1 cellular context compared by ENCODE assay signal in the genomic region with DNA sequence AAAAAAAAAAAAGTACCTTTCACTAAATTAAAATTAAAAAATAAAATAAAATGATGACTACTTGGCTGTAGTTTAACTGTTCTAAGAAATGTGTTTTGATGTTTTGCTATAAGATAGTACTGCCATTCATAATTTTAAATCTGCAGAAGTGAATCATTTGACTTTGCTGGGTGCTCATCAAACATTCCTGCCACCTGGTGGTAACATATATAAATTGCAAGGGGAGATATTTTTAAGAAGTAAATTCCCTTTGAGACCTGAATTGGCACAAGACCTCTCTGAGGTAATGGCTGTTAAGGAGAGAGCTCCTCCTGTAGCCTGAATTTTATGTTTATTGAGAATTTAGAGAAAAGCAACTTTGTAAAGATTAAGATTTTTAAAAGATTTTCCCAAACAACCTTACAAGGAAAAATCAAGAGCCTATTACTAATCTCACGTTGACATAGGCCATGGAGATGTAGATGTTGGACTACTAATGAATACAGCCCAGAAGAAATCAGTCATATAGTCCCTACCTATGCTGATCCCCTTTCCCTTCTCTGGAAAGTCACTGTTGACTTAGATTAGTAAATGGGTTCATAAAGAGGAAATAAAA.
TF ChIP-seq lines count a peak whose summit lies in the region.

No MANE protein-coding gene starts in this region.

TF ChIP-seq in SK-N-SH treated with all-trans-retinoic acid at 6 μM for 48 hours, 23 proteins besides CTCF, POLR2A, EP300 and RAD21 (continued from another document):
- TF ChIP-seq, protein P1, sequence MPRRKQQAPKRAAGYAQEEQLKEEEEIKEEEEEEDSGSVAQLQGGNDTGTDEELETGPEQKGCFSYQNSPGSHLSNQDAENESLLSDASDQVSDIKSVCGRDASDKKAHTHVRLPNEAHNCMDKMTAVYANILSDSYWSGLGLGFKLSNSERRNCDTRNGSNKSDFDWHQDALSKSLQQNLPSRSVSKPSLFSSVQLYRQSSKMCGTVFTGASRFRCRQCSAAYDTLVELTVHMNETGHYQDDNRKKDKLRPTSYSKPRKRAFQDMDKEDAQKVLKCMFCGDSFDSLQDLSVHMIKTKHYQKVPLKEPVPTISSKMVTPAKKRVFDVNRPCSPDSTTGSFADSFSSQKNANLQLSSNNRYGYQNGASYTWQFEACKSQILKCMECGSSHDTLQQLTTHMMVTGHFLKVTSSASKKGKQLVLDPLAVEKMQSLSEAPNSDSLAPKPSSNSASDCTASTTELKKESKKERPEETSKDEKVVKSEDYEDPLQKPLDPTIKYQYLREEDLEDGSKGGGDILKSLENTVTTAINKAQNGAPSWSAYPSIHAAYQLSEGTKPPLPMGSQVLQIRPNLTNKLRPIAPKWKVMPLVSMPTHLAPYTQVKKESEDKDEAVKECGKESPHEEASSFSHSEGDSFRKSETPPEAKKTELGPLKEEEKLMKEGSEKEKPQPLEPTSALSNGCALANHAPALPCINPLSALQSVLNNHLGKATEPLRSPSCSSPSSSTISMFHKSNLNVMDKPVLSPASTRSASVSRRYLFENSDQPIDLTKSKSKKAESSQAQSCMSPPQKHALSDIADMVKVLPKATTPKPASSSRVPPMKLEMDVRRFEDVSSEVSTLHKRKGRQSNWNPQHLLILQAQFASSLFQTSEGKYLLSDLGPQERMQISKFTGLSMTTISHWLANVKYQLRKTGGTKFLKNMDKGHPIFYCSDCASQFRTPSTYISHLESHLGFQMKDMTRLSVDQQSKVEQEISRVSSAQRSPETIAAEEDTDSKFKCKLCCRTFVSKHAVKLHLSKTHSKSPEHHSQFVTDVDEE (CRISPR knock-in tag; IDR thresholded peaks at IDR 0.05): no peak
- TF ChIP-seq PPARA (CRISPR knock-in tag; IDR thresholded peaks at IDR 0.05; ENCODE audit: borderline replicate concordance): no peak
- no peak for TF ChIP-seq ZNF8 (CRISPR knock-in tag; IDR thresholded peaks at IDR 0.05)
- TF ChIP-seq, protein P2, sequence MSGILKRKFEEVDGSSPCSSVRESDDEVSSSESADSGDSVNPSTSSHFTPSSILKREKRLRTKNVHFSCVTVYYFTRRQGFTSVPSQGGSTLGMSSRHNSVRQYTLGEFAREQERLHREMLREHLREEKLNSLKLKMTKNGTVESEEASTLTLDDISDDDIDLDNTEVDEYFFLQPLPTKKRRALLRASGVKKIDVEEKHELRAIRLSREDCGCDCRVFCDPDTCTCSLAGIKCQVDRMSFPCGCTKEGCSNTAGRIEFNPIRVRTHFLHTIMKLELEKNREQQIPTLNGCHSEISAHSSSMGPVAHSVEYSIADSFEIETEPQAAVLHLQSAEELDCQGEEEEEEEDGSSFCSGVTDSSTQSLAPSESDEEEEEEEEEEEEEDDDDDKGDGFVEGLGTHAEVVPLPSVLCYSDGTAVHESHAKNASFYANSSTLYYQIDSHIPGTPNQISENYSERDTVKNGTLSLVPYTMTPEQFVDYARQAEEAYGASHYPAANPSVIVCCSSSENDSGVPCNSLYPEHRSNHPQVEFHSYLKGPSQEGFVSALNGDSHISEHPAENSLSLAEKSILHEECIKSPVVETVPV (CRISPR knock-in tag; IDR thresholded peaks at IDR 0.05): no peak
- TF ChIP-seq ZFP30 (CRISPR knock-in tag; IDR thresholded peaks at IDR 0.05): no peak
- TF ChIP-seq ZNF70 (CRISPR knock-in tag; IDR thresholded peaks at IDR 0.05): no peak
- TF ChIP-seq, protein P3, sequence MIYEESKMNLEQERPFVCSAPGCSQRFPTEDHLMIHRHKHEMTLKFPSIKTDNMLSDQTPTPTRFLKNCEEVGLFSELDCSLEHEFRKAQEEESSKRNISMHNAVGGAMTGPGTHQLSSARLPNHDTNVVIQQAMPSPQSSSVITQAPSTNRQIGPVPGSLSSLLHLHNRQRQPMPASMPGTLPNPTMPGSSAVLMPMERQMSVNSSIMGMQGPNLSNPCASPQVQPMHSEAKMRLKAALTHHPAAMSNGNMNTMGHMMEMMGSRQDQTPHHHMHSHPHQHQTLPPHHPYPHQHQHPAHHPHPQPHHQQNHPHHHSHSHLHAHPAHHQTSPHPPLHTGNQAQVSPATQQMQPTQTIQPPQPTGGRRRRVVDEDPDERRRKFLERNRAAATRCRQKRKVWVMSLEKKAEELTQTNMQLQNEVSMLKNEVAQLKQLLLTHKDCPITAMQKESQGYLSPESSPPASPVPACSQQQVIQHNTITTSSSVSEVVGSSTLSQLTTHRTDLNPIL (CRISPR knock-in tag; IDR thresholded peaks at IDR 0.05; ENCODE audit: low read depth): no peak
- no peak for TF ChIP-seq CSDC2 (CRISPR knock-in tag; IDR thresholded peaks at IDR 0.05)
- TF ChIP-seq GLIS3 (CRISPR knock-in tag; IDR thresholded peaks at IDR 0.05): no peak
- no peak for TF ChIP-seq OSR1 (CRISPR knock-in tag; IDR thresholded peaks at IDR 0.05)
- no peak for TF ChIP-seq ISL1 (CRISPR knock-in tag; IDR thresholded peaks at IDR 0.05)
- no peak for TF ChIP-seq ESRRG (CRISPR knock-in tag; IDR thresholded peaks at IDR 0.05)
